Comparison of ENCODE assay signal across 9 cellular contexts in genomic region chr2:84963692-84964405, GRCh38. TPM values are rescaled to one million over a fixed set of nuclear protein-coding genes. Genes with fewer than 3 reads are reported as not detected.
DNase-seq lines count a peak whose midpoint lies in the region; ATAC-seq and TF ChIP-seq lines count a peak whose summit lies in the region.
"Had no signal": no experiment of that assay in that cellular context is flagged by ENCODE, and none has a peak within 500 bp of the region (broad histone marks: within the 10 kb centered on the region; RNA-seq: fewer than 3 reads in every experiment).

No MANE protein-coding gene starts in this region.

- 0 out of 2 replicates have a peak, but pooled peaks have one; percentile 13 for TF ChIP-seq POLR2A in Raji (IDR thresholded peaks at IDR 0.05; ENCODE audit: insufficient read depth, low read depth, low read length)

- H3K36me3 Mint-ChIP-seq in activated naive CD4-positive, alpha-beta T cell treated with anti-CD3 and anti-CD28 coated beads, Interleukin-2, amount 50 U/mL, for 72 hours, result peaks cover 31 to 63% of the 10 kb centered on the region in 2 donors

- peaks cover 0 to 3% of the 10 kb centered on the region in 2 donors for H3K9me3 Mint-ChIP-seq in activated naive CD4-positive, alpha-beta T cell treated with anti-CD3 and anti-CD28 coated beads, Interleukin-2, amount 50 U/mL, for 72 hours

- no peak for ATAC-seq in activated naive CD4-positive, alpha-beta T cell treated with anti-CD3 and anti-CD28 coated beads, Interleukin-2, amount 50 U/mL, for 72 hours
- ATAC-seq in HG02623 (IDR thresholded peaks at IDR 0.05; ENCODE audit: unreplicated experiment) (no peak), GM21381 (IDR thresholded peaks at IDR 0.05; ENCODE audit: unreplicated experiment) (no peak)

- peak overlapping the region; percentile 6 to 8 for H3K27ac Mint-ChIP-seq in activated naive CD4-positive, alpha-beta T cell treated with anti-CD3 and anti-CD28 coated beads, Interleukin-2, amount 50 U/mL, for 72 hours

- no peak overlapping the region for H3K4me3 ChIP-seq in fibroblast of villous mesenchyme (ENCODE audit: low read depth, low read length)
- H3K4me3 ChIP-seq: colonic mucosa had no signal

- TF ChIP-seq CTCF in fibroblast of villous mesenchyme (IDR thresholded peaks at IDR 0.05; ENCODE audit: insufficient read depth, low read depth, low read length), result no peak

- DNase-seq in activated naive CD4-positive, alpha-beta T cell treated with anti-CD3 and anti-CD28 coated beads, Interleukin-2, amount 50 U/mL, for 72 hours (ENCODE audit: low spot score in 2 of 2), result no peak
- no peak for DNase-seq in activated naive CD4-positive, alpha-beta T cell treated with anti-CD3 and anti-CD28 coated beads, Interleukin-2, amount 50 U/mL, for 16 hours
- DNase-seq in fibroblast of villous mesenchyme (ENCODE audit: low read depth) (peak; percentile 97), stromal cell of bone marrow (ENCODE audit: low read depth) (peak; percentile 50), islet precursor cell (no peak)
- DNase-seq: colonic mucosa had no signal

RNA-seq across cellular contexts. Expression of gene KCMF1, which starts 7.1 kb away (rescaled TPM):
- 100 to 1,000 TPM; 108 to 124 TPM for total RNA-seq in activated naive CD4-positive, alpha-beta T cell treated with anti-CD3 and anti-CD28 coated beads, Interleukin-2, amount 50 U/mL, for 72 hours
- 39.6 and 80.3 TPM in 2 replicates for total RNA-seq in fibroblast of villous mesenchyme

RNA-seq across cellular contexts. Expression of gene TMSB10, which starts 58.4 kb away (rescaled TPM):
- total RNA-seq in activated naive CD4-positive, alpha-beta T cell treated with anti-CD3 and anti-CD28 coated beads, Interleukin-2, amount 50 U/mL, for 72 hours, result 1,000 to 10,000 TPM; 1,249 to 2,802 TPM
- 3,561 and 6,804 TPM in 2 replicates for total RNA-seq in fibroblast of villous mesenchyme

Comparison
In these comparisons a context has a peak if more than half of its experiments do, and no peak if none do; other contexts are left out.
1. DNase-seq: peak in fibroblast of villous mesenchyme (single experiment) and stromal cell of bone marrow (single experiment); none in activated naive CD4-positive, alpha-beta T cell treated with anti-CD3 and anti-CD28 coated beads, Interleukin-2, amount 50 U/mL, for 72 hours (0 of 2), activated naive CD4-positive, alpha-beta T cell treated with anti-CD3 and anti-CD28 coated beads, Interleukin-2, amount 50 U/mL, for 16 hours (single experiment) and islet precursor cell (single experiment).